Comparison of ENCODE assay signal across 18 cellular contexts in the genomic region with DNA sequence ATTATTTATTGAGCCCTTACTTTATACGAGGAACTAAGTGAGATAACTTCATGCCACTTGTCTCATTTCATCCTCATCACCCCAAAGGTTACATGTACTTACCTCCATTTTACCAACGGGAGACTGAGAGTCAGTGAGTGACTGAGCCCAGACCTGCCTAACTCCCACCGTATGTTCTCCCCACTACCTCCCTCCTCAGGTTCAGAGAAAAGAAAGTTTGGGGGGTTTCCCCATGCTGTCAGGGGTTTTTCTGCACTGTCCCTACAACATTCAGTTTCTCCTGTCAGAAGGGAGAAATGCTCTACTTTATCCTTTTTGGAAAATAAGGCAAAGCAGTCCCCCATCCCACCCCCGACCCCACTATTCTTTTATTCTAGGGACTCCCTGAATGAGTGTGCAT. TPM values are rescaled to one million over a fixed set of nuclear protein-coding genes. Genes with fewer than 3 reads are reported as not detected.
DNase-seq lines count a peak whose midpoint lies in the region; ATAC-seq, FAIRE-seq and TF ChIP-seq lines count a peak whose summit lies in the region.
"Had no signal": no experiment of that assay in that cellular context is flagged by ENCODE, and none has a peak within 500 bp of the region (broad histone marks: within the 10 kb centered on the region; RNA-seq: fewer than 3 reads in every experiment).

No MANE protein-coding gene starts in this region.

- no peak overlapping the region for H3K4me3 ChIP-seq in GM12865 (ENCODE audit: low read depth, low read length)
- no peak overlapping the region for H3K4me3 ChIP-seq in ovary
- no peak overlapping the region for H3K4me3 ChIP-seq in right lobe of liver
- H3K4me3 ChIP-seq: BLaER1 treated with 17β-estradiol and CSF1 and Interleukin-3, amounts not matched to agents 10 nM and 100 nM; SJSA1 had no signal

- TF ChIP-seq EP300 in ovary (IDR thresholded peaks at IDR 0.05), result no peak

- ATAC-seq in GM18907 (IDR thresholded peaks at IDR 0.05; ENCODE audit: unreplicated experiment) (peak; percentile 59), GM21423 (IDR thresholded peaks at IDR 0.05; ENCODE audit: unreplicated experiment) (peak; percentile 64), HG02870 (IDR thresholded peaks at IDR 0.05; ENCODE audit: unreplicated experiment) (peak; percentile 77), right lobe of liver (no peak)

- TF ChIP-seq POLR2A in ovary (IDR thresholded peaks at IDR 0.05) (no peak), right lobe of liver (IDR thresholded peaks at IDR 0.05) (no peak)

- DNase-seq in GM12865 (ENCODE audit: low read depth) (peak; percentile 21), ovary (no peak), RCC 7860 (ENCODE audit: low spot score) (no peak), GM10248 (ENCODE audit: extremely low spot score) (no peak), right lobe of liver (no peak)
- DNase-seq: CD8-positive, alpha-beta memory T cell; DMS79 treated with DMSO at 0.1 percent for 48 hours; GOT3; NCI-H187 treated with DMSO at 0.1 percent for 48 hours; NCI-H446 treated with DMSO at 0.1 percent for 48 hours; SW 1271 had no signal

- intact Hi-C loops in ovary (cut with DNase I) (no loop called here), right lobe of liver (cut with DNase I) (no loop called here)

- POLR2A ChIA-PET in GM10248 (lab: Yijun Ruan, JAX), result no interaction called here

- CTCF ChIA-PET in GM10248 (lab: Yijun Ruan, JAX), result no interaction called here

- no peak overlapping the region for H3K27ac ChIP-seq in ovary
- no peak overlapping the region for H3K27ac ChIP-seq in right lobe of liver
- H3K27ac ChIP-seq: BLaER1 treated with 17β-estradiol and CSF1 and Interleukin-3, amounts not matched to agents 10 nM and 100 nM; RWPE1; SJSA1 had no signal

- H3K27me3 ChIP-seq in ovary, result no peaks in the 10 kb centered on the region
- no peaks in the 10 kb centered on the region for H3K27me3 ChIP-seq in right lobe of liver
- H3K27me3 ChIP-seq: BLaER1 treated with 17β-estradiol and CSF1 and Interleukin-3, amounts not matched to agents 10 nM and 100 nM; SJSA1 had no signal

- no peaks in the 10 kb centered on the region for H3K4me1 ChIP-seq in ovary (ENCODE audit: insufficient read depth)
- no peaks in the 10 kb centered on the region for H3K4me1 ChIP-seq in right lobe of liver
- H3K4me1 ChIP-seq: SJSA1 had no signal

- 79 to 81% (median 80%) methylated on average over 4 of the region's 4 CpGs for WGBS in ovary, 3 donors
- 85% methylated on average over 4 of the region's 4 CpGs for WGBS in right lobe of liver (ENCODE audit: insufficient coverage, low coverage, low lambda C conversion rate, missing lambda C conversion rate)

- no peak for TF ChIP-seq CTCF in GM12865 (IDR thresholded peaks at IDR 0.05; ENCODE audit: insufficient read depth, low read depth, low read length, missing control alignments)
- no peak for TF ChIP-seq CTCF in ovary (IDR thresholded peaks at IDR 0.05)
- TF ChIP-seq CTCF in GM10248 (IDR thresholded peaks at IDR 0.05; ENCODE audit: control extremely low read depth, extremely low read depth, low read depth, missing control alignments), result no peak
- no peak for TF ChIP-seq CTCF in right lobe of liver (IDR thresholded peaks at IDR 0.05)

- H3K9me3 ChIP-seq in ovary (no peaks in the 10 kb centered on the region), right lobe of liver (no peaks in the 10 kb centered on the region)
- H3K9me3 ChIP-seq: SJSA1 had no signal

- no peak for FAIRE-seq in RCC 7860 (lab: Jason Lieb, UNC)

- H3K36me3 ChIP-seq in ovary, result no peaks in the 10 kb centered on the region
- H3K36me3 ChIP-seq in right lobe of liver, result no peaks in the 10 kb centered on the region
- H3K36me3 ChIP-seq: BLaER1 treated with 17β-estradiol and CSF1 and Interleukin-3, amounts not matched to agents 10 nM and 100 nM; SJSA1 had no signal

RNA-seq across cellular contexts. Expression of gene FAM78B, which starts 32.9 kb away (rescaled TPM):
- total RNA-seq in ovary (1 to 10 TPM in 6 of 7 donors, under 1 TPM in 1; 0.83 to 2.6 (median 1.6) TPM), right lobe of liver (1 to 10 TPM in 4 of 6 experiments, under 1 TPM in 2; 0.58 to 1.4 (median 1.1) TPM)
- polyA plus RNA-seq in ovary, result 1 to 10 TPM in 1 of 2 donors, under 1 TPM in 1; 0.64 to 1.4 TPM
- total RNA-seq: G401 had no signal
- polyA plus RNA-seq: CD8-positive, alpha-beta memory T cell had no signal

Comparison
In these comparisons a context has a peak if more than half of its experiments do, and no peak if none do; other contexts are left out.
1. ATAC-seq: peak in GM18907 (single experiment), GM21423 (single experiment) and HG02870 (single experiment); none in right lobe of liver (0 of 4).